1 cellular context compared by ENCODE assay signal in genomic region chr5:125043781-125044391, GRCh38.
TF ChIP-seq lines count a peak whose summit lies in the region.

No MANE protein-coding gene starts in this region.

TF ChIP-seq in HEK293, 187 proteins besides CTCF, POLR2A, EP300 and RAD21 (continued from another document):
- TF ChIP-seq ZNF280C (tag by site-specific recombination; IDR thresholded peaks at IDR 0.05) = no peak
- no peak; the same call in 1 of the 2 replicates for TF ChIP-seq ZNF660 (tag by site-specific recombination; IDR thresholded peaks at IDR 0.05)
- no peak for TF ChIP-seq ZNF624 (tag by site-specific recombination; IDR thresholded peaks at IDR 0.05)
- TF ChIP-seq SCRT2 (tag by site-specific recombination; IDR thresholded peaks at IDR 0.05) = peak; percentile 85
- TF ChIP-seq GLIS2 (tag by site-specific recombination; IDR thresholded peaks at IDR 0.05) = no peak
- no peak for TF ChIP-seq ZNF2 (tag by site-specific recombination; IDR thresholded peaks at IDR 0.05)
- TF ChIP-seq PBX3 (CRISPR knock-in tag; IDR thresholded peaks at IDR 0.05) = no peak
- no peak for TF ChIP-seq ZBTB49 (tag by site-specific recombination; IDR thresholded peaks at IDR 0.05; ENCODE audit: low read depth)
- TF ChIP-seq ZNF155 (tag by site-specific recombination; IDR thresholded peaks at IDR 0.05) = no peak
- no peak for TF ChIP-seq ZNF184 (tag by site-specific recombination; IDR thresholded peaks at IDR 0.05)
- TF ChIP-seq ZNF138 (tag by site-specific recombination; IDR thresholded peaks at IDR 0.05; ENCODE audit: borderline replicate concordance) = no peak
- TF ChIP-seq ZNF16 (tag by site-specific recombination; IDR thresholded peaks at IDR 0.05; ENCODE audit: low read depth) = no peak
- no peak for TF ChIP-seq ZNF274 (IDR thresholded peaks at IDR 0.05; ENCODE audit: low read length)
- TF ChIP-seq ZNF274 (tag by site-specific recombination; IDR thresholded peaks at IDR 0.05; ENCODE audit: borderline replicate concordance) = no peak
- peak; percentile 82 for TF ChIP-seq ZIC2 (tag by site-specific recombination; IDR thresholded peaks at IDR 0.05)
- TF ChIP-seq ZSCAN23 (tag by site-specific recombination; IDR thresholded peaks at IDR 0.05) = no peak
- no peak; the same call in 1 of the 2 replicates for TF ChIP-seq ZNF558 (tag by site-specific recombination; IDR thresholded peaks at IDR 0.05)
TF ChIP-seq in HEK293: peak in this region for 25.
